ENCODE assay signal across 8 cellular contexts in the genomic region with DNA sequence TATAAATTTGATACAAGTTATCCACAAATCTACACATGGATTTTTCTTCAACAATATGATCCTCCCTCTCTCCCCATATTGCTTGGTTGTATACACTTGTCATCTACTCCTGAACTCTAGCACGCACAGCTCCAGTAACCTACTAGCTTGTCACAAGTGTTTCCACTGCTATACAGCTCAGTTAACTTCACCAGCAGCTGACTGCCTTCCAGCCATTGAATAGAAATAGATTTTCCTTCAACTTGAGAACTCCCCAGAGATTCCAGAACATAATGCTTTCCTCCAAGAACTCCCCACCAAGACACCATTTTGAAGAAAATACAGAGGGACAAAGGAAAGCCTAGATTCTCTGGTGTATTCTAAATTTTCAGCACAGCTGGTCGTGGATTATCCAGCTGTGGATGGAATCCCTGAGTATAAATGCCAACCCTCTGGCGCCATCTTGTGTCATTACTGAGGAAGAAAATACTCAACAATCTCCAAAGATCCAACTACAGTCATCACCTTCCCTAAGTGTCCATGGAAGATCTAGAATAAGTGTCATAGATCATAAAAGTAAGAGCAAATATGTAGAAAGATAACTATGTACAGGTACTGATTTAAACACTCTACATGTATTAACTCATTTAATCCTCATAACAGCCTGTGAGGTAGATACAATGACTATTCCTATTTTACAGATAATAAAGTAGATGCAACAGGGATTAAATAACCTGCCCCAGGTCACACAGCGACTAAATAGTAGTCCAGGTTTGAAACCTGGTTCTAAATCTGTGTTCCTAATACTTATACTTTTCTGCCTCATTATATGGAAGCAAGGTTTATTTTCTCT.
A peak's percentile ranks its signal among the peaks of the same experiment; 100 is the strongest.
DNase-seq lines count a peak whose midpoint lies in the region; TF ChIP-seq lines count a peak whose summit lies in the region.

No MANE protein-coding gene starts in this region.

- H3K36me3 Mint-ChIP-seq in HFFc6 (ENCODE audit: low read depth), result no peaks in the 10 kb centered on the region

- 20 to 26% methylated on average over 2 to 4 of the region's 4 CpGs for WGBS in transverse colon (ENCODE audit: low coverage in 1 of 2), 2 donors

- no peak for TF ChIP-seq EP300 in transverse colon (IDR thresholded peaks at IDR 0.05; ENCODE audit: low read depth)

- H3K4me3 ChIP-seq in kidney epithelial cell (ENCODE audit: low read depth, low read length) (no peak overlapping the region), transverse colon (no peak overlapping the region)

- no peak overlapping the region for H3K27ac ChIP-seq in transverse colon

- peaks cover 3% of the 10 kb centered on the region; the same call in 1 of the 2 replicates for H3K27me3 Mint-ChIP-seq in HFFc6 (ENCODE audit: insufficient read depth)

- H3K9me3 Mint-ChIP-seq in HFFc6, result no peaks in the 10 kb centered on the region

- TF ChIP-seq POLR2A in transverse colon (IDR thresholded peaks at IDR 0.05), result no peak

- TF ChIP-seq CTCF in HFFc6 (IDR thresholded peaks at IDR 0.05), result peak; percentile 82
- peak; percentile 66 for TF ChIP-seq CTCF in kidney epithelial cell (IDR thresholded peaks at IDR 0.05; ENCODE audit: insufficient read depth, low read length, poor library complexity, severe bottlenecking)
- TF ChIP-seq CTCF in transverse colon (IDR thresholded peaks at IDR 0.05), result peak; percentile 51 to 61 (median 57)

- H3K27me3 ChIP-seq in kidney epithelial cell (ENCODE audit: control insufficient read depth, insufficient read depth, low read length) (no peaks in the 10 kb centered on the region), transverse colon (no peaks in the 10 kb centered on the region)

- H3K27ac Mint-ChIP-seq in HFFc6, result no peak overlapping the region

- no peaks in the 10 kb centered on the region for H3K36me3 ChIP-seq in kidney epithelial cell (ENCODE audit: control insufficient read depth, insufficient read depth, low read length)
- no peaks in the 10 kb centered on the region for H3K36me3 ChIP-seq in transverse colon

- no peaks in the 10 kb centered on the region for H3K9me3 ChIP-seq in transverse colon

- H3K4me1 Mint-ChIP-seq in HFFc6 (ENCODE audit: low read depth), result peaks cover 5% of the 10 kb centered on the region; the same call in 1 of the 2 replicates

- H3K4me3 Mint-ChIP-seq in HFFc6, result no peak overlapping the region

- in situ Hi-C loops in transverse colon (cut with MboI; ENCODE audit: low pct_ligation_motif_present in 1 of 4, low pct_unique_long_range_greater_than_20kb in 1 of 4, low sequenced_read_pairs in 3 of 4), result loop anchor here (10.0 to 25.0 kb wide), 5 partner anchors 331 to 1024 kb away; a partner anchor contains a TSS

- intact Hi-C loops in transverse colon (cut with DNase I; ENCODE audit: low total_unique reads), result loop anchor here (2.0 kb wide), 1 partner anchor 343 kb away; no protein-coding TSS in a partner anchor

- DNase-seq in D341Med (ENCODE audit: low spot score) (peak; percentile 71), HFFc6 (peak; percentile 43), NCI-H82 (lab: John Stamatoyannopoulos, UW) (peak; percentile 86), cerebellar cortex (ENCODE audit: low spot score) (peak; percentile 48), kidney epithelial cell (ENCODE audit: low read depth) (no peak), transverse colon (peak; percentile 14)
- no peak for DNase-seq in activated effector memory CD4-positive, alpha-beta T cell treated with Interleukin-2 at 50 U/mL for 16 hours
- no peak for DNase-seq in effector CD4-positive, alpha-beta T cell

- H3K4me1 ChIP-seq in transverse colon, result peaks cover 0 to 4% (median 0%) of the 10 kb centered on the region in 4 donors

Comparison
In these comparisons a context has a peak if more than half of its experiments do, and no peak if none do; other contexts are left out.
1. DNase-seq: peak in D341Med (single experiment), HFFc6 (single experiment), NCI-H82 (single experiment), cerebellar cortex (single experiment) and transverse colon (single experiment); none in kidney epithelial cell (single experiment), activated effector memory CD4-positive, alpha-beta T cell treated with Interleukin-2 at 50 U/mL for 16 hours (single experiment) and effector CD4-positive, alpha-beta T cell (single experiment).
2. Peak in every context shown above with its lines, with median percentiles within 50 percentile points of each other: CTCF ChIP-seq.